12 cellular contexts compared by ENCODE assay signal in genomic region chr9:113164536-113165300, GRCh38. TPM values are rescaled to one million over a fixed set of nuclear protein-coding genes. Genes with fewer than 3 reads are reported as not detected.
DNase-seq lines count a peak whose midpoint lies in the region; ATAC-seq and TF ChIP-seq lines count a peak whose summit lies in the region.
"Had no signal": no experiment of that assay in that cellular context is flagged by ENCODE, and none has a peak within 500 bp of the region (broad histone marks: within the 10 kb centered on the region; RNA-seq: fewer than 3 reads in every experiment).

No MANE protein-coding gene starts in this region.

- intact Hi-C loops in testis (cut with DNase I; ENCODE audit: low total_unique reads): no loop called here

- no peak overlapping the region for H3K4me3 Mint-ChIP-seq in activated T-cell treated with anti-CD3 and anti-CD28 coated beads, Interleukin-2, amount 50 U/mL, for 24 hours

- no peaks in the 10 kb centered on the region for H3K27me3 Mint-ChIP-seq in activated T-cell treated with anti-CD3 and anti-CD28 coated beads, Interleukin-2, amount 50 U/mL, for 24 hours

- H3K9me3 Mint-ChIP-seq in activated T-cell treated with anti-CD3 and anti-CD28 coated beads, Interleukin-2, amount 50 U/mL, for 24 hours: no peaks in the 10 kb centered on the region

- ATAC-seq in GM21825 (IDR thresholded peaks at IDR 0.05; ENCODE audit: unreplicated experiment): no peak
- ATAC-seq: esophagus mucosa had no signal

- WGBS in testis, 2 donors: 67 to 84% methylated on average over 4 of the region's 4 CpGs

- H3K27ac ChIP-seq in testis: no peak overlapping the region
- H3K27ac ChIP-seq: ovary had no signal

- H3K4me1 Mint-ChIP-seq in activated T-cell treated with anti-CD3 and anti-CD28 coated beads, Interleukin-2, amount 50 U/mL, for 24 hours (ENCODE audit: low read depth): no peaks in the 10 kb centered on the region

- TF ChIP-seq CTCF in testis (IDR thresholded peaks at IDR 0.05) (no peak), GM20000 (IDR thresholded peaks at IDR 0.05; ENCODE audit: extremely low read depth, missing control alignments) (no peak)

- H3K27me3 ChIP-seq in testis: no peaks in the 10 kb centered on the region
- H3K27me3 ChIP-seq: MG63, ovary had no signal

- no peak for TF ChIP-seq POLR2A in testis (IDR thresholded peaks at IDR 0.05)

- H3K4me3 ChIP-seq in testis: no peak overlapping the region
- H3K4me3 ChIP-seq: MG63, ovary had no signal

- no peak for DNase-seq in activated T-cell treated with anti-CD3 and anti-CD28 coated beads, Interleukin-2, amount 50 U/mL, for 24 hours
- no peak for DNase-seq in activated T-cell treated with anti-CD3 and anti-CD28 coated beads, Interleukin-2, amount 50 U/mL, for 48 hours
- DNase-seq in cerebellum (ENCODE audit: low spot score): peak; percentile 48
- DNase-seq in iris pigment epithelial cell (ENCODE audit: low read depth): peak; percentile 54
- peak; percentile 68 for DNase-seq in testis
- DNase-seq in GM20000 (ENCODE audit: low spot score): no peak
- DNase-seq in foreskin melanocyte: no peak
- DNase-seq: 8988T, MG63 had no signal

- no peaks in the 10 kb centered on the region for H3K9me3 ChIP-seq in testis
- H3K9me3 ChIP-seq: MG63, ovary had no signal

- H3K4me1 ChIP-seq in testis: peaks cover 3% of the 10 kb centered on the region

- peaks cover 91% of the 10 kb centered on the region for H3K36me3 Mint-ChIP-seq in activated T-cell treated with anti-CD3 and anti-CD28 coated beads, Interleukin-2, amount 50 U/mL, for 24 hours (ENCODE audit: low read depth)

- H3K36me3 ChIP-seq in testis (ENCODE audit: low read depth, missing control alignments): peaks cover 3% of the 10 kb centered on the region
- H3K36me3 ChIP-seq: ovary had no signal

- H3K27ac Mint-ChIP-seq in activated T-cell treated with anti-CD3 and anti-CD28 coated beads, Interleukin-2, amount 50 U/mL, for 24 hours: peak overlapping the region; percentile 34

RNA-seq across cellular contexts. Expression of gene SLC31A2, which starts 13.9 kb away (rescaled TPM):
- total RNA-seq in cerebellum (4.9 TPM), testis (10 to 100 TPM; 40.3 to 42.4 TPM)
- polyA plus RNA-seq in testis (ENCODE audit: insufficient read depth, low read depth, low replicate concordance): 38.8 TPM

RNA-seq across cellular contexts. Expression of gene FKBP15, which starts 56.4 kb away (rescaled TPM):
- total RNA-seq in cerebellum (23.0 TPM), testis (10 to 100 TPM; 23.1 to 23.5 TPM)
- polyA plus RNA-seq in testis (ENCODE audit: insufficient read depth, low read depth, low replicate concordance): 14.7 TPM

RNA-seq across cellular contexts. Expression of gene SLC31A1, which starts 56.6 kb away (rescaled TPM):
- total RNA-seq in cerebellum (9.5 TPM), testis (10 to 100 TPM; 12.3 to 21.9 TPM)
- 15.3 TPM for polyA plus RNA-seq in testis (ENCODE audit: insufficient read depth, low read depth, low replicate concordance)

Comparison
In these comparisons a context has a peak if more than half of its experiments do, and no peak if none do; other contexts are left out.
1. DNase-seq: peak in cerebellum (single experiment), iris pigment epithelial cell (single experiment) and testis (single experiment); none in activated T-cell treated with anti-CD3 and anti-CD28 coated beads, Interleukin-2, amount 50 U/mL, for 24 hours (single experiment), activated T-cell treated with anti-CD3 and anti-CD28 coated beads, Interleukin-2, amount 50 U/mL, for 48 hours (0 of 2), GM20000 (single experiment) and foreskin melanocyte (single experiment).